Comparison of ENCODE assay signal across 1 cellular context in genomic region chr10:84176836-84177474, GRCh38.
TF ChIP-seq lines count a peak whose summit lies in the region.

No MANE protein-coding gene starts in this region.

TF ChIP-seq in H1, 55 proteins besides CTCF, POLR2A, EP300 and RAD21:
- TF ChIP-seq SRF (IDR thresholded peaks at IDR 0.05; ENCODE audit: low read depth, low read length): no peak
- TF ChIP-seq TBP (IDR thresholded peaks at IDR 0.05; ENCODE audit: low read depth, low read length): no peak
- no peak for TF ChIP-seq CREB1 (IDR thresholded peaks at IDR 0.05)
- no peak for TF ChIP-seq POU5F1 (IDR thresholded peaks at IDR 0.05; ENCODE audit: low read depth, low read length)
- TF ChIP-seq FOSL1 (IDR thresholded peaks at IDR 0.05; ENCODE audit: insufficient read depth, low read depth, low read length): no peak
- TF ChIP-seq SP2 (IDR thresholded peaks at IDR 0.05; ENCODE audit: low read length): no peak
- no peak for TF ChIP-seq TCF12 (IDR thresholded peaks at IDR 0.05; ENCODE audit: low read depth, low read length)
- TF ChIP-seq RNF2 (IDR thresholded peaks at IDR 0.05; ENCODE audit: borderline replicate concordance, low read depth, low read length, missing control alignments, poor library complexity, severe bottlenecking): no peak
- TF ChIP-seq, protein P1, sequence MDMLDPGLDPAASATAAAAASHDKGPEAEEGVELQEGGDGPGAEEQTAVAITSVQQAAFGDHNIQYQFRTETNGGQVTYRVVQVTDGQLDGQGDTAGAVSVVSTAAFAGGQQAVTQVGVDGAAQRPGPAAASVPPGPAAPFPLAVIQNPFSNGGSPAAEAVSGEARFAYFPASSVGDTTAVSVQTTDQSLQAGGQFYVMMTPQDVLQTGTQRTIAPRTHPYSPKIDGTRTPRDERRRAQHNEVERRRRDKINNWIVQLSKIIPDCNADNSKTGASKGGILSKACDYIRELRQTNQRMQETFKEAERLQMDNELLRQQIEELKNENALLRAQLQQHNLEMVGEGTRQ (IDR thresholded peaks at IDR 0.05; ENCODE audit: low read length): no peak
- no peak for TF ChIP-seq KDM5A (IDR thresholded peaks at IDR 0.05; ENCODE audit: low read length)
- TF ChIP-seq RFX5 (IDR thresholded peaks at IDR 0.05; ENCODE audit: borderline replicate concordance, low read depth, low read length): no peak
- no peak for TF ChIP-seq HDAC6 (IDR thresholded peaks at IDR 0.05; ENCODE audit: low read depth, low read length)
- TF ChIP-seq CHD1 (IDR thresholded peaks at IDR 0.05; ENCODE audit: low read depth, low read length): no peak
- no peak for TF ChIP-seq KDM4A (IDR thresholded peaks at IDR 0.05; ENCODE audit: low read depth, low read length, severe bottlenecking)
